Comparison of ENCODE assay signal across 1 cellular context in the genomic region with DNA sequence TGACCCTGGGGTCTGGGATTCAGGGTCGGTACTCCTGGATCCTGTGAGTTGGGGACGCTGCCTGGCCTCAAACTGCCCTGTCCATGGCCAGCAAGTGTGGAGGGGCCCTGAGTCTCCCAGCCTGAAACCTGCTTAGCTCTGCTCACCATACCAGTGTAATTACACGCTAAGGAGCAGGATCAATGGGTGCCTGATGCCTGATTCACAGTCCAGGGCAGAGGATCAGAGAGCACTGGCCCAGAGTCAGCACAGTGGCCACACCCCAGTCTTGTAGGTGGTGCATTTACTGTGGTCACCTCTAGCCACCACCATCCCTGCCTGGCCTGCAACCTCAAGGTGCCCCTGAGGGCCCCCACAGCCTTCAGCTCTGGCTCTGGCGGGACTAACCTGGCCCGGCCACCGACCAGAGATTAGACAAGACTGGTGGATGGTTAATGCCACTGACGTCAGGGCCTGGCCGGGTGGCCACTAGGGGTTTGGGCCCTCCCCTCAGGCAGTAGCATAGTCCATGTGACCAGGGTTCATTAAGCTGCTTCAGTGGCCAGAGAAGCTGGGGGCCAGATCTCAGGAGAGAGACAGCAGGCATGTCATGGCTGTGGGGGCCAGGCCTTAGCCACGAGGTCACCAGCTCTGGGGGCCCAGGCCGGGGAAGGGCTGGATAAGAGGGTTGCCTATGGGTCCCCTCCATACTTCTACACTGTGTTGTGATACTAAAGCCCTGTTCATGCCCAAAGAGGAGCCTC.
TF ChIP-seq lines count a peak whose summit lies in the region.

No MANE protein-coding gene starts in this region.

TF ChIP-seq in HepG2, 621 proteins besides CTCF, POLR2A, EP300 and RAD21 (continued from another document and continues in another):
- no peak for TF ChIP-seq THAP8 (CRISPR knock-in tag; IDR thresholded peaks at IDR 0.05; ENCODE audit: borderline replicate concordance)
- TF ChIP-seq STAT6 (CRISPR knock-in tag; IDR thresholded peaks at IDR 0.05; ENCODE audit: borderline replicate concordance) = peak; percentile 81; the same call in 1 of the 2 replicates
- peak; percentile 83 for TF ChIP-seq TAF1 (CRISPR knock-in tag; IDR thresholded peaks at IDR 0.05)
- TF ChIP-seq CHD2 (IDR thresholded peaks at IDR 0.05; ENCODE audit: low read depth, low read length) = no peak
- 0 out of 2 replicates have a peak, but pooled peaks have one; percentile 38 for TF ChIP-seq ZMYM2 (CRISPR knock-in tag; IDR thresholded peaks at IDR 0.05)
- peak; percentile 25 for TF ChIP-seq SKI (IDR thresholded peaks at IDR 0.05; ENCODE audit: partially characterized antibody)
- TF ChIP-seq PAF1 (CRISPR knock-in tag; IDR thresholded peaks at IDR 0.05) = no peak
- no peak for TF ChIP-seq NFIB (CRISPR knock-in tag; IDR thresholded peaks at IDR 0.05; ENCODE audit: borderline replicate concordance)
- no peak; the same call in 1 of the 2 replicates for TF ChIP-seq ZNF564 (CRISPR knock-in tag; IDR thresholded peaks at IDR 0.05)
- TF ChIP-seq PAX8 (CRISPR knock-in tag; IDR thresholded peaks at IDR 0.05; ENCODE audit: borderline replicate concordance) = 0 out of 2 replicates have a peak, but pooled peaks have one; percentile 52
- no peak for TF ChIP-seq ZHX2 (IDR thresholded peaks at IDR 0.05; ENCODE audit: low read depth)
- TF ChIP-seq ZHX2 (CRISPR knock-in tag; IDR thresholded peaks at IDR 0.05; ENCODE audit: borderline replicate concordance) = 0 out of 2 replicates have a peak, but pooled peaks have one; percentile 10
- TF ChIP-seq RERE (CRISPR knock-in tag; IDR thresholded peaks at IDR 0.05; ENCODE audit: low read depth) = no peak
- peak; percentile 58; the same call in 1 of the 2 replicates for TF ChIP-seq ESRRA (CRISPR knock-in tag; IDR thresholded peaks at IDR 0.05; ENCODE audit: low read depth)
- TF ChIP-seq DR1 (CRISPR knock-in tag; IDR thresholded peaks at IDR 0.05) = peak; percentile 90
- TF ChIP-seq MYC (CRISPR knock-in tag; IDR thresholded peaks at IDR 0.05; ENCODE audit: borderline replicate concordance) = peak; percentile 81
- peak; percentile 77 for TF ChIP-seq PAXIP1 (CRISPR knock-in tag; conservative IDR thresholded peaks at IDR 0.05)
- TF ChIP-seq ZBTB20 (CRISPR knock-in tag; IDR thresholded peaks at IDR 0.05; ENCODE audit: borderline replicate concordance, low read depth) = peak; percentile 81; the same call in 1 of the 2 replicates
- TF ChIP-seq ZNF224 (CRISPR knock-in tag; IDR thresholded peaks at IDR 0.05) = 0 out of 2 replicates have a peak, but pooled peaks have one; percentile 67
- TF ChIP-seq MNT (IDR thresholded peaks at IDR 0.05) = no peak
- TF ChIP-seq, protein P1, sequence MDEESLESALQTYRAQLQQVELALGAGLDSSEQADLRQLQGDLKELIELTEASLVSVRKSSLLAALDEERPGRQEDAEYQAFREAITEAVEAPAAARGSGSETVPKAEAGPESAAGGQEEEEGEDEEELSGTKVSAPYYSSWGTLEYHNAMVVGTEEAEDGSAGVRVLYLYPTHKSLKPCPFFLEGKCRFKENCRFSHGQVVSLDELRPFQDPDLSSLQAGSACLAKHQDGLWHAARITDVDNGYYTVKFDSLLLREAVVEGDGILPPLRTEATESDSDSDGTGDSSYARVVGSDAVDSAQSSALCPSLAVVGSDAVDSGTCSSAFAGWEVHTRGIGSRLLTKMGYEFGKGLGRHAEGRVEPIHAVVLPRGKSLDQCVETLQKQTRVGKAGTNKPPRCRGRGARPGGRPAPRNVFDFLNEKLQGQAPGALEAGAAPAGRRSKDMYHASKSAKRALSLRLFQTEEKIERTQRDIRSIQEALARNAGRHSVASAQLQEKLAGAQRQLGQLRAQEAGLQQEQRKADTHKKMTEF (CRISPR knock-in tag; IDR thresholded peaks at IDR 0.05) = peak; percentile 68
- TF ChIP-seq SATB2 (CRISPR knock-in tag; IDR thresholded peaks at IDR 0.05) = no peak
- peak; percentile 69 for TF ChIP-seq KDM3A (CRISPR knock-in tag; IDR thresholded peaks at IDR 0.05; ENCODE audit: low read depth)
- TF ChIP-seq DNMT1 (CRISPR knock-in tag; IDR thresholded peaks at IDR 0.05) = no peak
- no peak for TF ChIP-seq ZNF792 (CRISPR knock-in tag; IDR thresholded peaks at IDR 0.05)
